ENCODE assay signal across 23 cellular contexts in the genomic region with DNA sequence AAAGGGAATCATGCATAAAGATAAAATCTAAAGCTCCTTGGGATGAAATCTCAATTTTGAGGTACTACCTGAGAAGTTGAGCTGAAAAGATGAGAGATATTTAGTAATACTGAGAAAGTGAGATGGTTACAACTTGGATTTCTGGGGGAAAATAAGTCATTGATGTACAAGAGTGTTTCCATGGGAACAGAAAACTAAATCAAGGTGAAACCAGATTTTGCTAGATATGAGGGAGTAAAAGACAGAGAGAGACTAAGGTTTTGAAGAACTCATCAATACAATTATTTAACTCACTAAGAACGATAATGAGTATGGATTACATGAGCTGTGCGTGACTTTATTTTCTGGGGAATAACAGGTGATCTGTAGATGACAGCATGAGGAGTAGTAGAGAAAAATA. TPM values are rescaled to one million over a fixed set of nuclear protein-coding genes. Genes with fewer than 3 reads are reported as not detected.
A peak's percentile ranks its signal among the peaks of the same experiment; 100 is the strongest.
DNase-seq lines count a peak whose midpoint lies in the region; ATAC-seq, FAIRE-seq and TF ChIP-seq lines count a peak whose summit lies in the region.
"Had no signal": no experiment of that assay in that cellular context is flagged by ENCODE, and none has a peak within 500 bp of the region (broad histone marks: within the 10 kb centered on the region; RNA-seq: fewer than 3 reads in every experiment).

No MANE protein-coding gene starts in this region.

- H3K9me1 ChIP-seq in K562 (ENCODE audit: control insufficient read depth, insufficient read depth, low read length), result no peaks in the 10 kb centered on the region

- no peaks in the 10 kb centered on the region for H3K4me1 ChIP-seq in K562 (replicated peaks in 1 of 2; ENCODE audit: control insufficient read depth in 2 of 2, insufficient read depth in 2 of 2, low read length in 2 of 2)
- H3K4me1 ChIP-seq in vagina, result no peaks in the 10 kb centered on the region
- H3K4me1 ChIP-seq: A549 had no signal

- H3K9me3 Mint-ChIP-seq in activated CD8-positive, alpha-beta T cell treated with anti-CD3 and anti-CD28 coated beads for 36 hours, result no peaks in the 10 kb centered on the region
- peaks cover 4% of the 10 kb centered on the region for H3K9me3 Mint-ChIP-seq in activated CD8-positive, alpha-beta T cell treated with anti-CD3 and anti-CD28 coated beads, Interleukin-2, amount 10 ng/mL, durations not matched to agents 7 days and 5 days (ENCODE audit: insufficient read depth)

- H3K4me3 ChIP-seq in K562 (no peak overlapping the region), vagina (no peak overlapping the region)
- H3K4me3 ChIP-seq: A549 had no signal

- H3K9me3 ChIP-seq in K562 (replicated peaks; ENCODE audit: control insufficient read depth, insufficient read depth, low read depth, low read length) (no peaks in the 10 kb centered on the region), vagina (no peaks in the 10 kb centered on the region)
- H3K9me3 ChIP-seq: A549 had no signal

- in situ Hi-C loops in K562 (cut with MboI), result no loop called here

- POLR2A ChIA-PET in activated CD8-positive, alpha-beta T cell treated with anti-CD3 and anti-CD28 coated beads for 36 hours (lab: Charles Lee), result no interaction called here
- POLR2A ChIA-PET in activated CD8-positive, alpha-beta T cell treated with anti-CD3 and anti-CD28 coated beads, Interleukin-2, amount 10 ng/mL, durations not matched to agents 7 days and 5 days (lab: Charles Lee), result interaction anchor here (1.6 kb wide), 1 partner anchor 10 kb away, joined by 8 read pairs; a partner anchor contains a TSS
- POLR2A ChIA-PET in K562 (lab: Yijun Ruan, JAX), result interaction anchor here (0.6 kb wide), 1 partner anchor 12 kb away, joined by 3 read pairs; no protein-coding TSS in a partner anchor

- H3K27me3 ChIP-seq in K562 (ENCODE audit: control insufficient read depth in 2 of 2, insufficient read depth in 2 of 2, low read length in 2 of 2), result no peaks in the 10 kb centered on the region
- H3K27me3 ChIP-seq in vagina, result no peaks in the 10 kb centered on the region

- no peak for TF ChIP-seq RAD21 in K562 (CRISPR knock-in tag; conservative IDR thresholded peaks at IDR 0.05 in 1 of 2, IDR thresholded peaks at IDR 0.05 in 1 of 2)

- H3K27me3 Mint-ChIP-seq in activated CD8-positive, alpha-beta T cell treated with anti-CD3 and anti-CD28 coated beads for 36 hours, result no peaks in the 10 kb centered on the region
- no peaks in the 10 kb centered on the region for H3K27me3 Mint-ChIP-seq in activated CD8-positive, alpha-beta T cell treated with anti-CD3 and anti-CD28 coated beads, Interleukin-2, amount 10 ng/mL, durations not matched to agents 7 days and 5 days (ENCODE audit: low read depth)
- H3K27me3 Mint-ChIP-seq: B cell had no signal

- H4K20me1 ChIP-seq in K562 (replicated peaks; ENCODE audit: control insufficient read depth, insufficient read depth, low read length), result no peaks in the 10 kb centered on the region

- H3K27ac ChIP-seq in K562 (ENCODE audit: extremely low read depth, low read depth, low read length) (no peak overlapping the region), vagina (no peak overlapping the region)
- H3K27ac ChIP-seq: A549, RWPE1 had no signal

- no peak for TF ChIP-seq EP300 in K562 (IDR thresholded peaks at IDR 0.05; ENCODE audit: low read length)

- TF ChIP-seq POLR2A in K562 (conservative IDR thresholded peaks at IDR 0.05) (no peak), vagina (IDR thresholded peaks at IDR 0.05) (no peak)

- no peak overlapping the region for H3K9ac ChIP-seq in K562 (ENCODE audit: insufficient read depth in 1 of 2, low read depth in 2 of 2, low read length in 2 of 2)

- WGBS in K562 (ENCODE audit: insufficient coverage, low coverage, missing lambda C conversion rate), result 27% methylated on average over 2 of the region's 2 CpGs

- H3K36me3 ChIP-seq in K562 (ENCODE audit: control insufficient read depth, insufficient read depth, low read length) (no peaks in the 10 kb centered on the region), vagina (no peaks in the 10 kb centered on the region)

- peak; percentile 39 for ATAC-seq in activated CD8-positive, alpha-beta T cell treated with anti-CD3 and anti-CD28 coated beads for 36 hours
- no peak for ATAC-seq in activated CD8-positive, alpha-beta T cell treated with anti-CD3 and anti-CD28 coated beads, Interleukin-2, amount 10 ng/mL, durations not matched to agents 7 days and 5 days
- ATAC-seq in GM18858 (IDR thresholded peaks at IDR 0.05; ENCODE audit: unreplicated experiment) (peak; percentile 56), HG02852 (IDR thresholded peaks at IDR 0.05; ENCODE audit: unreplicated experiment) (peak; percentile 67), K562 (no peak)
- ATAC-seq: A549 had no signal

- BruUV-seq in K562 (replicated peaks; lab: Mats Ljungman, UMichigan), result no TSS peak

- H2AFZ ChIP-seq in K562 (ENCODE audit: low read depth, low read length), result no peak overlapping the region

- FAIRE-seq in K562 (lab: Jason Lieb, UNC), result no peak
- FAIRE-seq: A549, D721Med had no signal

- no peak for DNase-seq in activated CD8-positive, alpha-beta T cell treated with anti-CD3 and anti-CD28 coated beads for 36 hours
- no peak for DNase-seq in activated CD8-positive, alpha-beta T cell treated with anti-CD3 and anti-CD28 coated beads, Interleukin-2, amount 10 ng/mL, durations not matched to agents 7 days and 5 days
- DNase-seq in K562 (ENCODE audit: extremely low read depth in 1 of 4, low spot score in 3 of 4) (no peak), vagina (ENCODE audit: extremely low spot score in 2 of 2) (no peak)
- no peak for DNase-seq in stimulated activated CD4-positive, alpha-beta T cell treated with anti-CD3 and anti-CD28 coated beads, Interleukin-4, amount 100 ng/mL, for 4 hours
- DNase-seq: DMS53; GDM1; KG1; NCI-H1092; NCI-H146; NCI-H2029 treated with DMSO at 0.1 percent for 48 hours; NCI-H345; NCI-H524; NCI-H774; NK-92 treated with Interleukin-12 subunit alpha and Interleukin-12 subunit beta, amount 100 ng/mL, for 24 hours; SHP77 treated with DMSO at 0.1 percent for 48 hours had no signal

- H3K79me2 ChIP-seq in K562 (ENCODE audit: control insufficient read depth, insufficient read depth, low read length), result no peaks in the 10 kb centered on the region

- no peak for TF ChIP-seq CTCF in activated CD8-positive, alpha-beta T cell treated with anti-CD3 and anti-CD28 coated beads for 36 hours (IDR thresholded peaks at IDR 0.05)
- TF ChIP-seq CTCF in K562 (IDR thresholded peaks at IDR 0.05 in 2 of 3, conservative IDR thresholded peaks at IDR 0.05 in 1 of 3; ENCODE audit: insufficient read depth in 2 of 3, low read depth in 1 of 3, low read length in 3 of 3), result no peak
- no peak for TF ChIP-seq CTCF in vagina (IDR thresholded peaks at IDR 0.05)

- intact Hi-C loops in activated CD8-positive, alpha-beta T cell treated with anti-CD3 and anti-CD28 coated beads for 36 hours (cut with micrococcal nuclease), result no loop called here
- intact Hi-C loops in K562 (cut with micrococcal nuclease), result no loop called here
- intact Hi-C loops in vagina (cut with DNase I), result no loop called here

- H3K4me2 ChIP-seq in K562 (ENCODE audit: insufficient read depth, low read length), result no peak overlapping the region
- H3K4me2 ChIP-seq: A549 had no signal

- CTCF ChIA-PET in activated CD8-positive, alpha-beta T cell treated with anti-CD3 and anti-CD28 coated beads for 36 hours (lab: Charles Lee), result interaction anchor here (1.2 kb wide), 1 partner anchor 9 kb away, joined by 6 read pairs; a partner anchor contains a TSS
- CTCF ChIA-PET in activated CD8-positive, alpha-beta T cell treated with anti-CD3 and anti-CD28 coated beads, Interleukin-2, amount 10 ng/mL, durations not matched to agents 7 days and 5 days (lab: Charles Lee), result interaction anchor here (0.9 kb wide), 1 partner anchor 12 kb away, joined by 3 read pairs; no protein-coding TSS in a partner anchor
- CTCF ChIA-PET in K562 (lab: Yijun Ruan, JAX; ENCODE audit: low intra/inter-chr PET ratio), result no interaction called here

- H3K27ac Mint-ChIP-seq in activated CD8-positive, alpha-beta T cell treated with anti-CD3 and anti-CD28 coated beads for 36 hours, result no peak overlapping the region
- no peak overlapping the region for H3K27ac Mint-ChIP-seq in activated CD8-positive, alpha-beta T cell treated with anti-CD3 and anti-CD28 coated beads, Interleukin-2, amount 10 ng/mL, durations not matched to agents 7 days and 5 days
- H3K27ac Mint-ChIP-seq: B cell had no signal

- H3K4me1 Mint-ChIP-seq in activated CD8-positive, alpha-beta T cell treated with anti-CD3 and anti-CD28 coated beads for 36 hours (ENCODE audit: low read depth), result peaks cover 21% of the 10 kb centered on the region
- H3K4me1 Mint-ChIP-seq in activated CD8-positive, alpha-beta T cell treated with anti-CD3 and anti-CD28 coated beads, Interleukin-2, amount 10 ng/mL, durations not matched to agents 7 days and 5 days (ENCODE audit: low read depth), result peaks cover 18% of the 10 kb centered on the region

- peaks cover 10% of the 10 kb centered on the region for H3K36me3 Mint-ChIP-seq in activated CD8-positive, alpha-beta T cell treated with anti-CD3 and anti-CD28 coated beads for 36 hours (ENCODE audit: low read depth)
- H3K36me3 Mint-ChIP-seq in activated CD8-positive, alpha-beta T cell treated with anti-CD3 and anti-CD28 coated beads, Interleukin-2, amount 10 ng/mL, durations not matched to agents 7 days and 5 days (ENCODE audit: low read depth), result peaks cover 10% of the 10 kb centered on the region

- H3K4me3 Mint-ChIP-seq in activated CD8-positive, alpha-beta T cell treated with anti-CD3 and anti-CD28 coated beads for 36 hours, result no peak overlapping the region
- no peak overlapping the region for H3K4me3 Mint-ChIP-seq in activated CD8-positive, alpha-beta T cell treated with anti-CD3 and anti-CD28 coated beads, Interleukin-2, amount 10 ng/mL, durations not matched to agents 7 days and 5 days
- H3K4me3 Mint-ChIP-seq: B cell had no signal

RNA-seq across cellular contexts. Expression of a gene that starts 10.2 kb away (rescaled TPM):
- 10 to 100 TPM; 31.6 to 34.1 TPM for total RNA-seq in activated CD8-positive, alpha-beta T cell treated with anti-CD3 and anti-CD28 coated beads for 36 hours
- total RNA-seq in activated CD8-positive, alpha-beta T cell treated with anti-CD3 and anti-CD28 coated beads, Interleukin-2, amount 10 ng/mL, durations not matched to agents 7 days and 5 days, result 10 to 100 TPM; 35.8 to 37.5 TPM
- total RNA-seq in K562 (2011; cell fraction: chromatin; rRNA removed; ENCODE audit: low replicate concordance), result 2.8 and 5.8 TPM in 2 replicates
- total RNA-seq in K562 (2011; cell fraction: nucleolus; rRNA removed), result 1.0 and 2.0 TPM in 2 replicates
- total RNA-seq in K562 (2011; cell fraction: nucleoplasm; rRNA removed), result 2.3 and 3.4 TPM in 2 replicates
- total RNA-seq in K562 (2014; rRNA removed), result 0.50 and 1.1 TPM in 2 replicates
- 1.3 and 1.5 TPM in 2 replicates for total RNA-seq in K562 (2014; rRNA removed; fragmentation: Illumina TruSeq; extraction: Trizol)
- total RNA-seq in K562 (2015; rRNA removed; fragmentation: Illumina TruSeq; extraction: Trizol), result 1.1 and 1.3 TPM in 2 replicates
- total RNA-seq in K562 (2021), result 0.67 and 2.0 TPM in 2 replicates
- polyA plus RNA-seq in K562 (2011; rRNA removed), result 0.12 and 0.99 TPM in 2 replicates
- 0.06 and 0.21 TPM in 2 replicates for polyA plus RNA-seq in K562 (2011; cell fraction: cytosol; rRNA removed)
- polyA plus RNA-seq in K562 (2011; cell fraction: nucleus; rRNA removed), result 0.20 and 0.47 TPM in 2 replicates
- polyA plus RNA-seq in K562 (2012), result 0.53 and 1.0 TPM in 2 replicates
- polyA plus RNA-seq in K562 (2014; fragmentation: Illumina TruSeq; extraction: Trizol), result 0.48 and 0.51 TPM in 2 replicates
- polyA plus RNA-seq in K562 (2014; fragmentation: Nextera tagmentation; extraction: Ambion mirVana), result under 1 TPM; 0.22 to 0.51 TPM
- polyA plus RNA-seq in K562 (2014; rRNA removed), result 0.54 and 0.61 TPM in 2 replicates
- 0.60 and 1.6 TPM in 2 replicates for polyA minus RNA-seq in K562 (2011; rRNA and poly(A)+ RNA removed)
- polyA minus RNA-seq in K562 (2011; cell fraction: cytosol; rRNA and poly(A)+ RNA removed), result 0.76 TPM in 1 of 2 replicates, not detected in the other
- polyA minus RNA-seq in K562 (2011; cell fraction: nucleus; rRNA and poly(A)+ RNA removed), result 0.56 and 1.6 TPM in 2 replicates
- total RNA-seq in vagina, result 4.2 TPM
- total RNA-seq: HT1080 had no signal

Comparison
In these comparisons a context has a peak if more than half of its experiments do, and no peak if none do; other contexts are left out.
1. ATAC-seq: peak in activated CD8-positive, alpha-beta T cell treated with anti-CD3 and anti-CD28 coated beads for 36 hours (single experiment), GM18858 (single experiment) and HG02852 (single experiment); none in activated CD8-positive, alpha-beta T cell treated with anti-CD3 and anti-CD28 coated beads, Interleukin-2, amount 10 ng/mL, durations not matched to agents 7 days and 5 days (single experiment) and K562 (single experiment).